In genomic region chr20:5078399-5078958, GRCh38 we compare ENCODE assay signal across 9 cellular contexts. TPM values are rescaled to one million over a fixed set of nuclear protein-coding genes. Genes with fewer than 3 reads are reported as not detected.
DNase-seq lines count a peak whose midpoint lies in the region; ATAC-seq, FAIRE-seq and TF ChIP-seq lines count a peak whose summit lies in the region.
"Had no signal": no experiment of that assay in that cellular context is flagged by ENCODE, and none has a peak within 500 bp of the region (broad histone marks: within the 10 kb centered on the region; RNA-seq: fewer than 3 reads in every experiment).

No MANE protein-coding gene starts in this region.

- H3K9ac ChIP-seq in keratinocyte (ENCODE audit: control insufficient read depth, extremely low read depth, insufficient read depth, low read length), result no peak overlapping the region

- H3K36me3 Mint-ChIP-seq in activated naive CD4-positive, alpha-beta T cell treated with anti-CD3 and anti-CD28 coated beads, Interleukin-2, amount 10 ng/mL, durations not matched to agents 7 days and 5 days, result peaks cover 2% of the 10 kb centered on the region

- DNase-seq in DMS153 treated with DMSO at 0.1 percent for 48 hours (lab: John Stamatoyannopoulos, UW; ENCODE audit: unreplicated experiment) (peak; percentile 4), DMS153 (lab: John Stamatoyannopoulos, UW) (no peak), SJSA1 (ENCODE audit: low read depth in 1 of 2, low spot score in 2 of 2) (peak; percentile 36 to 45), keratinocyte (ENCODE audit: low read depth, low spot score) (no peak), NCI-H2081 treated with DMSO at 0.1 percent for 48 hours (lab: John Stamatoyannopoulos, UW) (no peak)
- peak; percentile 91 for DNase-seq in activated naive CD4-positive, alpha-beta T cell treated with anti-CD3 and anti-CD28 coated beads, Interleukin-2, amount 10 ng/mL, durations not matched to agents 7 days and 5 days
- DNase-seq in stimulated activated CD8-positive, alpha-beta memory T cell treated with anti-CD3 and anti-CD28 coated beads, Interleukin-12 subunit alpha, Interleukin-12 subunit beta, amount 100 ng/mL, for 1 hour (ENCODE audit: low read depth), result peak; percentile 56

- H3K9me3 ChIP-seq in SJSA1 (replicated peaks) (no peaks in the 10 kb centered on the region), keratinocyte (ENCODE audit: control insufficient read depth, low read depth, low read length) (no peaks in the 10 kb centered on the region)

- peaks cover 62% of the 10 kb centered on the region for H3K4me1 Mint-ChIP-seq in activated naive CD4-positive, alpha-beta T cell treated with anti-CD3 and anti-CD28 coated beads, Interleukin-2, amount 10 ng/mL, durations not matched to agents 7 days and 5 days

- peak overlapping the region; percentile 57 for H3K4me3 Mint-ChIP-seq in activated naive CD4-positive, alpha-beta T cell treated with anti-CD3 and anti-CD28 coated beads, Interleukin-2, amount 10 ng/mL, durations not matched to agents 7 days and 5 days

- H3K36me3 ChIP-seq in SJSA1, result no peaks in the 10 kb centered on the region
- no peaks in the 10 kb centered on the region for H3K36me3 ChIP-seq in keratinocyte (ENCODE audit: control insufficient read depth in 2 of 2, extremely low read depth in 1 of 2, insufficient read depth in 2 of 2, low read length in 2 of 2)

- H3K4me2 ChIP-seq in keratinocyte (ENCODE audit: control insufficient read depth, extremely low read depth, insufficient read depth, low read depth, low read length), result peak overlapping the region; percentile 92

- H3K4me1 ChIP-seq in SJSA1 (replicated peaks), result peaks cover 6% of the 10 kb centered on the region
- peaks cover 13% of the 10 kb centered on the region for H3K4me1 ChIP-seq in keratinocyte (ENCODE audit: control insufficient read depth, extremely low read depth, insufficient read depth, low read length)

- no peak for TF ChIP-seq CTCF in keratinocyte (optimal IDR thresholded peaks at IDR 0.05 in 1 of 3, IDR thresholded peaks at IDR 0.05 in 1 of 3, conservative IDR thresholded peaks at IDR 0.05 in 1 of 3; ENCODE audit: extremely low read depth in 1 of 3, insufficient read depth in 2 of 3, low read length in 3 of 3)

- H3K9me1 ChIP-seq in keratinocyte (ENCODE audit: control insufficient read depth, extremely low read depth, insufficient read depth, low read length), result no peaks in the 10 kb centered on the region

- peak overlapping the region; percentile 77 for H2AFZ ChIP-seq in keratinocyte (ENCODE audit: control insufficient read depth, low read length)

- peak overlapping the region; percentile 23 for H3K4me3 ChIP-seq in SJSA1
- H3K4me3 ChIP-seq in keratinocyte (ENCODE audit: control insufficient read depth in 2 of 3, extremely low read depth in 1 of 3, insufficient read depth in 2 of 3, low read depth in 1 of 3, low read length in 3 of 3), result peak overlapping the region in 2 of 3 experiments; percentile 41 to 55

- peak; percentile 88 for FAIRE-seq in keratinocyte (lab: Jason Lieb, UNC)

- H3K27me3 ChIP-seq in SJSA1 (replicated peaks), result no peaks in the 10 kb centered on the region
- H3K27me3 ChIP-seq in keratinocyte (ENCODE audit: control insufficient read depth, extremely low read depth, insufficient read depth, low read length), result no peaks in the 10 kb centered on the region

- no peaks in the 10 kb centered on the region for H3K9me3 Mint-ChIP-seq in activated naive CD4-positive, alpha-beta T cell treated with anti-CD3 and anti-CD28 coated beads, Interleukin-2, amount 10 ng/mL, durations not matched to agents 7 days and 5 days

- peak overlapping the region; percentile 99 for H3K27ac Mint-ChIP-seq in activated naive CD4-positive, alpha-beta T cell treated with anti-CD3 and anti-CD28 coated beads, Interleukin-2, amount 10 ng/mL, durations not matched to agents 7 days and 5 days

- dilution Hi-C loops in keratinocyte (cut with MboI; ENCODE audit: extremely low pct_ligation_motif_present, low sequenced_read_pairs), result no loop called here

- no peaks in the 10 kb centered on the region for H3K79me2 ChIP-seq in keratinocyte (ENCODE audit: control insufficient read depth, insufficient read depth, low read length)

- H4K20me1 ChIP-seq in keratinocyte (ENCODE audit: control insufficient read depth, extremely low read depth, insufficient read depth, low read length), result no peaks in the 10 kb centered on the region

- peak; percentile 93 for ATAC-seq in HG03108 (IDR thresholded peaks at IDR 0.05; ENCODE audit: unreplicated experiment)

- H3K27ac ChIP-seq in SJSA1, result peak overlapping the region; percentile 43
- peak overlapping the region; percentile 34 for H3K27ac ChIP-seq in keratinocyte (ENCODE audit: control insufficient read depth, insufficient read depth, low read length)
- H3K27ac ChIP-seq: 22Rv1 had no signal

- CTCF ChIA-PET in activated naive CD4-positive, alpha-beta T cell treated with anti-CD3 and anti-CD28 coated beads, Interleukin-2, amount 10 ng/mL, durations not matched to agents 7 days and 5 days (lab: Charles Lee), result interaction anchor here (1.4 to 4.0 kb wide), 2 partner anchors 22 kb away, joined by 6 to 19 read pairs; no protein-coding TSS in a partner anchor

- no peaks in the 10 kb centered on the region for H3K27me3 Mint-ChIP-seq in activated naive CD4-positive, alpha-beta T cell treated with anti-CD3 and anti-CD28 coated beads, Interleukin-2, amount 10 ng/mL, durations not matched to agents 7 days and 5 days

RNA-seq across cellular contexts. Expression of gene TMEM230, which starts 34.4 kb away (rescaled TPM):
- total RNA-seq in SJSA1 (2014; rRNA removed; shearing (Covaris generic)), result 95.2 and 139 TPM in 2 replicates
- polyA plus RNA-seq in keratinocyte, result 89.3 to 122 TPM (median 102 TPM) in 3 replicates
- 26.1 TPM for polyA plus RNA-seq in keratinocyte (2011; ENCODE audit: low read depth)
- polyA plus RNA-seq in keratinocyte (2011; cell fraction: cytosol; rRNA removed), result 130 and 179 TPM in 2 replicates
- polyA plus RNA-seq in keratinocyte (2011; cell fraction: nucleus; rRNA removed), result 46.7 and 48.1 TPM in 2 replicates
- 49.1 and 76.7 TPM in 2 replicates for polyA plus RNA-seq in keratinocyte (2012; ENCODE audit: low replicate concordance)
- polyA minus RNA-seq in keratinocyte, result 39.4 to 61.9 TPM (median 58.0 TPM) in 3 replicates
- polyA minus RNA-seq in keratinocyte (2011; cell fraction: cytosol; rRNA and poly(A)+ RNA removed), result 64.5 TPM
- polyA minus RNA-seq in keratinocyte (2011; cell fraction: nucleus; rRNA and poly(A)+ RNA removed), result 13.1 and 17.8 TPM in 2 replicates

RNA-seq across cellular contexts. Expression of gene PCNA, which starts 41.3 kb away (rescaled TPM):
- total RNA-seq in SJSA1 (2014; rRNA removed; shearing (Covaris generic)), result 391 and 409 TPM in 2 replicates
- polyA plus RNA-seq in keratinocyte, result 54.0 to 139 TPM (median 130 TPM) in 3 replicates
- 39.7 TPM for polyA plus RNA-seq in keratinocyte (2011; ENCODE audit: low read depth)
- 68.9 and 97.6 TPM in 2 replicates for polyA plus RNA-seq in keratinocyte (2011; cell fraction: cytosol; rRNA removed)
- polyA plus RNA-seq in keratinocyte (2011; cell fraction: nucleus; rRNA removed), result 60.8 and 76.0 TPM in 2 replicates
- 51.1 and 98.6 TPM in 2 replicates for polyA plus RNA-seq in keratinocyte (2012; ENCODE audit: low replicate concordance)
- polyA minus RNA-seq in keratinocyte, result 52.6 to 91.3 TPM (median 85.1 TPM) in 3 replicates
- polyA minus RNA-seq in keratinocyte (2011; cell fraction: cytosol; rRNA and poly(A)+ RNA removed), result 91.3 TPM
- 29.8 and 30.2 TPM in 2 replicates for polyA minus RNA-seq in keratinocyte (2011; cell fraction: nucleus; rRNA and poly(A)+ RNA removed)

RNA-seq across cellular contexts. Expression of gene CDS2, which starts 48.3 kb away (rescaled TPM):
- total RNA-seq in SJSA1 (2014; rRNA removed; shearing (Covaris generic)), result 27.4 and 31.2 TPM in 2 replicates
- 38.9 to 67.1 TPM (median 52.6 TPM) in 3 replicates for polyA plus RNA-seq in keratinocyte
- 7.3 TPM for polyA plus RNA-seq in keratinocyte (2011; ENCODE audit: low read depth)
- polyA plus RNA-seq in keratinocyte (2011; cell fraction: cytosol; rRNA removed), result 23.1 and 51.5 TPM in 2 replicates
- polyA plus RNA-seq in keratinocyte (2011; cell fraction: nucleus; rRNA removed), result 47.7 and 53.7 TPM in 2 replicates
- polyA plus RNA-seq in keratinocyte (2012; ENCODE audit: low replicate concordance), result 8.0 and 20.6 TPM in 2 replicates
- polyA minus RNA-seq in keratinocyte, result 74.3 to 79.1 TPM (median 76.6 TPM) in 3 replicates
- polyA minus RNA-seq in keratinocyte (2011; cell fraction: cytosol; rRNA and poly(A)+ RNA removed), result 18.8 TPM
- 33.1 and 87.6 TPM in 2 replicates for polyA minus RNA-seq in keratinocyte (2011; cell fraction: nucleus; rRNA and poly(A)+ RNA removed)

Comparison
In these comparisons a context has a peak if more than half of its experiments do, and no peak if none do; other contexts are left out.
1. DNase-seq: peak in DMS153 treated with DMSO at 0.1 percent for 48 hours (single experiment), SJSA1 (2 of 2), activated naive CD4-positive, alpha-beta T cell treated with anti-CD3 and anti-CD28 coated beads, Interleukin-2, amount 10 ng/mL, durations not matched to agents 7 days and 5 days (single experiment) and stimulated activated CD8-positive, alpha-beta memory T cell treated with anti-CD3 and anti-CD28 coated beads, Interleukin-12 subunit alpha, Interleukin-12 subunit beta, amount 100 ng/mL, for 1 hour (single experiment); none in DMS153 (single experiment), keratinocyte (single experiment) and NCI-H2081 treated with DMSO at 0.1 percent for 48 hours (single experiment).